ENCODE assay signal across 1 cellular context in genomic region chr5:176755593-176755992, GRCh38. TPM values are rescaled to one million over a fixed set of nuclear protein-coding genes. Genes with fewer than 3 reads are reported as not detected.
"Had no signal": no experiment of that assay in that cellular context is flagged by ENCODE, and none has a peak within 500 bp of the region (broad histone marks: within the 10 kb centered on the region; RNA-seq: fewer than 3 reads in every experiment).

No MANE protein-coding gene starts in this region.

RNA-seq across cellular contexts. Expression of gene UNC5A, which starts 54.8 kb away (rescaled TPM):
- total RNA-seq: IMR-90 had no signal
